In genomic region chr3:9778102-9778501, GRCh38 we compare ENCODE assay signal across 11 cellular contexts. TPM values are rescaled to one million over a fixed set of nuclear protein-coding genes. Genes with fewer than 3 reads are reported as not detected.
DNase-seq lines count a peak whose midpoint lies in the region; ATAC-seq and TF ChIP-seq lines count a peak whose summit lies in the region.
"Had no signal": no experiment of that assay in that cellular context is flagged by ENCODE, and none has a peak within 500 bp of the region (broad histone marks: within the 10 kb centered on the region; RNA-seq: fewer than 3 reads in every experiment).

No MANE protein-coding gene starts in this region.

- no peak for TF ChIP-seq RAD21 in SK-N-SH (IDR thresholded peaks at IDR 0.05; ENCODE audit: low read length)

- ATAC-seq in SK-N-SH treated with all-trans-retinoic acid at 6 μM for 48 hours = peak; percentile 23; the same call in 1 of the 3 replicates
- ATAC-seq in activated CD8-positive, alpha-beta T cell treated with anti-CD3 and anti-CD28 coated beads for 36 hours = peak; percentile 82

- H3K27me3 ChIP-seq in SK-N-SH (ENCODE audit: insufficient read depth) = no peaks in the 10 kb centered on the region
- no peaks in the 10 kb centered on the region for H3K27me3 ChIP-seq in ascending aorta
- H3K27me3 ChIP-seq in A673 (replicated peaks; ENCODE audit: insufficient read depth, low read depth, low read length, poor library complexity) = no peaks in the 10 kb centered on the region

- DNase-seq in SK-N-SH (no peak), fibroblast of the aortic adventitia (ENCODE audit: low read depth) (peak; percentile 83), ascending aorta (ENCODE audit: low spot score in 2 of 2) (no peak), A673 (ENCODE audit: low spot score) (no peak), NCI-H146 treated with DMSO at 0.1 percent for 48 hours (lab: John Stamatoyannopoulos, UW; ENCODE audit: unreplicated experiment) (no peak)
- DNase-seq in activated CD8-positive, alpha-beta T cell treated with anti-CD3 and anti-CD28 coated beads for 36 hours = peak; percentile 88
- DNase-seq in stimulated activated CD8-positive, alpha-beta memory T cell treated with anti-CD3 and anti-CD28 coated beads, Interleukin-4, amount 100 ng/mL, for 24 hours (ENCODE audit: low read depth) = peak; percentile 44
- DNase-seq: T-helper 9 cell had no signal

- H3K27ac ChIP-seq in SK-N-SH (ENCODE audit: low read depth in 2 of 2, low read length in 1 of 2) (peak overlapping the region in 1 of 2 experiments; percentile 6; a peak in 1 of 4 replicates), ascending aorta (no peak overlapping the region), A673 (ENCODE audit: low read depth, low read length, poor library complexity, severe bottlenecking) (no peak overlapping the region)
- H3K27ac ChIP-seq: A549, parathyroid adenoma had no signal

- TF ChIP-seq EP300 in SK-N-SH (IDR thresholded peaks at IDR 0.05; ENCODE audit: borderline replicate concordance in 1 of 2, low read depth in 1 of 2, low read length in 1 of 2) = no peak

- H2AFZ ChIP-seq in SK-N-SH (ENCODE audit: low read depth) = no peak overlapping the region
- H2AFZ ChIP-seq: parathyroid adenoma had no signal

- H3K27me3 Mint-ChIP-seq in activated CD8-positive, alpha-beta T cell treated with anti-CD3 and anti-CD28 coated beads for 36 hours = no peaks in the 10 kb centered on the region

- H3K4me2 ChIP-seq in SK-N-SH = no peak overlapping the region
- H3K4me2 ChIP-seq: A549 had no signal

- no peak overlapping the region for H3K4me3 ChIP-seq in SK-N-SH (ENCODE audit: low read depth in 2 of 2, low read length in 1 of 2)
- no peak overlapping the region for H3K4me3 ChIP-seq in fibroblast of the aortic adventitia (ENCODE audit: low read depth, low read length)
- no peak overlapping the region for H3K4me3 ChIP-seq in ascending aorta
- H3K4me3 ChIP-seq in A673 (ENCODE audit: low read depth, low read length, poor library complexity, severe bottlenecking) = no peak overlapping the region
- H3K4me3 ChIP-seq: A549 had no signal

- peaks cover 13% of the 10 kb centered on the region for H3F3A ChIP-seq in SK-N-SH (replicated peaks; ENCODE audit: insufficient read depth)

- peaks cover 1% of the 10 kb centered on the region for H3K9me3 Mint-ChIP-seq in activated CD8-positive, alpha-beta T cell treated with anti-CD3 and anti-CD28 coated beads for 36 hours

- H3K36me3 ChIP-seq in SK-N-SH (replicated peaks in 1 of 2; ENCODE audit: control insufficient read depth in 1 of 2, insufficient read depth in 2 of 2, low read length in 1 of 2) (peaks cover 10 to 20% of the 10 kb centered on the region in 2 experiments), ascending aorta (peaks cover 21 to 33% of the 10 kb centered on the region in 2 donors), A673 (ENCODE audit: insufficient read depth, low read length, poor library complexity, severe bottlenecking) (peaks cover 4% of the 10 kb centered on the region)

- TF ChIP-seq CTCF in SK-N-SH (IDR thresholded peaks at IDR 0.05) (no peak), fibroblast of the aortic adventitia (IDR thresholded peaks at IDR 0.05; ENCODE audit: insufficient read depth, low read length) (no peak), ascending aorta (IDR thresholded peaks at IDR 0.05) (no peak), A673 (conservative IDR thresholded peaks at IDR 0.05; ENCODE audit: low read depth, low read length) (no peak)
- no peak for TF ChIP-seq CTCF in activated CD8-positive, alpha-beta T cell treated with anti-CD3 and anti-CD28 coated beads for 36 hours (IDR thresholded peaks at IDR 0.05)

- H3K9ac ChIP-seq in SK-N-SH = no peak overlapping the region
- H3K9ac ChIP-seq: parathyroid adenoma had no signal

- POLR2A ChIA-PET in SK-N-SH (lab: Yijun Ruan, JAX) (interaction anchor here (1.1 kb wide), 2 partner anchors 8 to 12 kb away, joined by 3 to 4 read pairs; partner anchors contain the start of gene CAMK1), A673 (lab: Charles Lee; ENCODE audit: low non-redundant PET) (no interaction called here)
- POLR2A ChIA-PET in activated CD8-positive, alpha-beta T cell treated with anti-CD3 and anti-CD28 coated beads for 36 hours (lab: Charles Lee) = interaction anchor here (0.8 to 3.3 kb wide), 20 partner anchors 8 to 381 kb away, joined by 3 to 25 read pairs (median 6); partner anchors contain the start of genes ARPC4, BRPF1, CAMK1 and MTMR14

- peaks cover 31% of the 10 kb centered on the region for H3K36me3 Mint-ChIP-seq in activated CD8-positive, alpha-beta T cell treated with anti-CD3 and anti-CD28 coated beads for 36 hours (ENCODE audit: low read depth)

- CTCF ChIA-PET in SK-N-SH (lab: Yijun Ruan, JAX) = no interaction called here
- CTCF ChIA-PET in activated CD8-positive, alpha-beta T cell treated with anti-CD3 and anti-CD28 coated beads for 36 hours (lab: Charles Lee) = interaction anchor here (1.1 to 3.9 kb wide), 4 partner anchors 13 to 205 kb away, joined by 3 to 18 read pairs (median 8); partner anchors contain the start of gene ARPC4
- CTCF ChIA-PET in A673 (lab: Charles Lee) = no interaction called here

- H4K20me1 ChIP-seq in SK-N-SH (ENCODE audit: insufficient read depth) = no peaks in the 10 kb centered on the region

- no TSS peak for BruUV-seq in A673 (replicated peaks; lab: Mats Ljungman, UMichigan)

- H3K4me1 ChIP-seq in SK-N-SH (ENCODE audit: control insufficient read depth in 1 of 2, insufficient read depth in 2 of 2, low read depth in 1 of 2, low read length in 1 of 2) (no peaks in the 10 kb centered on the region), ascending aorta (no peaks in the 10 kb centered on the region), A673 (ENCODE audit: insufficient read depth, low read length, poor library complexity, severe bottlenecking) (no peaks in the 10 kb centered on the region)
- H3K4me1 ChIP-seq: A549, parathyroid adenoma had no signal

- peak overlapping the region; percentile 50 for H3K4me3 Mint-ChIP-seq in activated CD8-positive, alpha-beta T cell treated with anti-CD3 and anti-CD28 coated beads for 36 hours

- H3K27ac Mint-ChIP-seq in activated CD8-positive, alpha-beta T cell treated with anti-CD3 and anti-CD28 coated beads for 36 hours = peak overlapping the region; percentile 97

- peaks cover 64% of the 10 kb centered on the region for H3K4me1 Mint-ChIP-seq in activated CD8-positive, alpha-beta T cell treated with anti-CD3 and anti-CD28 coated beads for 36 hours (ENCODE audit: low read depth)

- intact Hi-C loops in activated CD8-positive, alpha-beta T cell treated with anti-CD3 and anti-CD28 coated beads for 36 hours (cut with micrococcal nuclease) = no loop called here
- intact Hi-C loops in ascending aorta (cut with DNase I) (no loop called here), A673 (cut with micrococcal nuclease; ENCODE audit: unreplicated experiment) (no loop called here)

- no peaks in the 10 kb centered on the region for H3K79me2 ChIP-seq in SK-N-SH (ENCODE audit: insufficient read depth)
- H3K79me2 ChIP-seq: parathyroid adenoma had no signal

- H3K9me2 ChIP-seq in SK-N-SH = no peaks in the 10 kb centered on the region

- no peaks in the 10 kb centered on the region for H3K9me3 ChIP-seq in SK-N-SH
- H3K9me3 ChIP-seq in ascending aorta = no peaks in the 10 kb centered on the region
- H3K9me3 ChIP-seq in A673 (ENCODE audit: low read depth, low read length, poor library complexity, severe bottlenecking) = no peaks in the 10 kb centered on the region
- H3K9me3 ChIP-seq: A549 had no signal

TF ChIP-seq in SK-N-SH treated with all-trans-retinoic acid at 6 μM for 48 hours, 23 proteins besides CTCF, POLR2A, EP300 and RAD21 (continues in another document):
- no peak for TF ChIP-seq RARB (CRISPR knock-in tag; IDR thresholded peaks at IDR 0.05)
- no peak for TF ChIP-seq GLIS3 (CRISPR knock-in tag; IDR thresholded peaks at IDR 0.05)

TF ChIP-seq in SK-N-SH, 30 proteins besides CTCF, POLR2A, EP300 and RAD21 (continues in another document):
- TF ChIP-seq GATA2 (CRISPR knock-in tag; IDR thresholded peaks at IDR 0.05) (no peak), GABPA (IDR thresholded peaks at IDR 0.05; ENCODE audit: low read depth) (no peak)

RNA-seq across cellular contexts. Expression of gene CAMK1, which starts 8.4 kb away (rescaled TPM):
- polyA plus RNA-seq in SK-N-SH (2012; rRNA removed) = 44.9 and 47.1 TPM in 2 replicates
- 30.5 and 35.8 TPM in 2 replicates for polyA plus RNA-seq in SK-N-SH (2012; cell fraction: cytosol; rRNA removed)
- 39.3 and 46.4 TPM in 2 replicates for polyA plus RNA-seq in SK-N-SH (2012; cell fraction: nucleus; rRNA removed)
- total RNA-seq in activated CD8-positive, alpha-beta T cell treated with anti-CD3 and anti-CD28 coated beads for 36 hours = 10 to 100 TPM; 41.7 to 45.7 TPM
- 24.5 and 41.5 TPM in 2 replicates for total RNA-seq in fibroblast of the aortic adventitia (ENCODE audit: low replicate concordance)
- total RNA-seq in ascending aorta = 82.9 TPM
- total RNA-seq in A673 (2021) = 26.7 and 28.0 TPM in 2 replicates

RNA-seq across cellular contexts. Expression of gene TADA3, which starts 14.2 kb away (rescaled TPM):
- polyA plus RNA-seq in SK-N-SH (2012; rRNA removed) = 84.1 and 102 TPM in 2 replicates
- 54.6 and 75.9 TPM in 2 replicates for polyA plus RNA-seq in SK-N-SH (2012; cell fraction: cytosol; rRNA removed)
- polyA plus RNA-seq in SK-N-SH (2012; cell fraction: nucleus; rRNA removed) = 67.6 and 74.7 TPM in 2 replicates
- total RNA-seq in activated CD8-positive, alpha-beta T cell treated with anti-CD3 and anti-CD28 coated beads for 36 hours = 10 to 100 TPM; 57.5 to 58.3 TPM
- 73.8 and 74.2 TPM in 2 replicates for total RNA-seq in fibroblast of the aortic adventitia (ENCODE audit: low replicate concordance)
- 106 TPM for total RNA-seq in ascending aorta
- 46.1 and 49.6 TPM in 2 replicates for total RNA-seq in A673 (2021)

RNA-seq across cellular contexts. Expression of gene ARPC4, which starts 14.8 kb away (rescaled TPM):
- polyA plus RNA-seq in SK-N-SH (2012; rRNA removed) = 220 and 233 TPM in 2 replicates
- polyA plus RNA-seq in SK-N-SH (2012; cell fraction: cytosol; rRNA removed) = 213 and 244 TPM in 2 replicates
- 74.3 and 105 TPM in 2 replicates for polyA plus RNA-seq in SK-N-SH (2012; cell fraction: nucleus; rRNA removed)
- total RNA-seq in activated CD8-positive, alpha-beta T cell treated with anti-CD3 and anti-CD28 coated beads for 36 hours = 100 to 1,000 TPM; 205 to 208 TPM
- total RNA-seq in fibroblast of the aortic adventitia (ENCODE audit: low replicate concordance) (78.4 and 198 TPM in 2 replicates), ascending aorta (160 TPM), A673 (2021) (128 and 152 TPM in 2 replicates)

RNA-seq across cellular contexts. Expression of gene OGG1, which starts 28.4 kb away (rescaled TPM):
- 26.8 and 30.9 TPM in 2 replicates for polyA plus RNA-seq in SK-N-SH (2012; rRNA removed)
- polyA plus RNA-seq in SK-N-SH (2012; cell fraction: cytosol; rRNA removed) = 15.2 and 22.6 TPM in 2 replicates
- polyA plus RNA-seq in SK-N-SH (2012; cell fraction: nucleus; rRNA removed) = 48.8 and 49.9 TPM in 2 replicates
- total RNA-seq in activated CD8-positive, alpha-beta T cell treated with anti-CD3 and anti-CD28 coated beads for 36 hours = 10 to 100 TPM; 32.4 to 39.3 TPM
- 32.1 and 55.0 TPM in 2 replicates for total RNA-seq in fibroblast of the aortic adventitia (ENCODE audit: low replicate concordance)
- 36.0 TPM for total RNA-seq in ascending aorta
- 48.8 and 60.2 TPM in 2 replicates for total RNA-seq in A673 (2021)

RNA-seq across cellular contexts. Expression of gene TTLL3, which starts 32.0 kb away (rescaled TPM):
- polyA plus RNA-seq in SK-N-SH (2012; rRNA removed) = 41.6 and 51.9 TPM in 2 replicates
- 7.6 and 9.3 TPM in 2 replicates for polyA plus RNA-seq in SK-N-SH (2012; cell fraction: cytosol; rRNA removed)
- 487 and 518 TPM in 2 replicates for polyA plus RNA-seq in SK-N-SH (2012; cell fraction: nucleus; rRNA removed)
- total RNA-seq in activated CD8-positive, alpha-beta T cell treated with anti-CD3 and anti-CD28 coated beads for 36 hours = 10 to 100 TPM; 52.4 to 61.1 TPM
- total RNA-seq in fibroblast of the aortic adventitia (ENCODE audit: low replicate concordance) = 34.3 and 40.8 TPM in 2 replicates
- total RNA-seq in ascending aorta = 47.0 TPM
- 6.7 and 9.5 TPM in 2 replicates for total RNA-seq in A673 (2021)

Comparison
In these comparisons a context has a peak if more than half of its experiments do, and no peak if none do; other contexts are left out.
1. DNase-seq: peak in activated CD8-positive, alpha-beta T cell treated with anti-CD3 and anti-CD28 coated beads for 36 hours (single experiment), fibroblast of the aortic adventitia (single experiment) and stimulated activated CD8-positive, alpha-beta memory T cell treated with anti-CD3 and anti-CD28 coated beads, Interleukin-4, amount 100 ng/mL, for 24 hours (single experiment); none in SK-N-SH (single experiment), ascending aorta (0 of 2), A673 (single experiment) and NCI-H146 treated with DMSO at 0.1 percent for 48 hours (single experiment).